22 cellular contexts compared by ENCODE assay signal in the genomic region with DNA sequence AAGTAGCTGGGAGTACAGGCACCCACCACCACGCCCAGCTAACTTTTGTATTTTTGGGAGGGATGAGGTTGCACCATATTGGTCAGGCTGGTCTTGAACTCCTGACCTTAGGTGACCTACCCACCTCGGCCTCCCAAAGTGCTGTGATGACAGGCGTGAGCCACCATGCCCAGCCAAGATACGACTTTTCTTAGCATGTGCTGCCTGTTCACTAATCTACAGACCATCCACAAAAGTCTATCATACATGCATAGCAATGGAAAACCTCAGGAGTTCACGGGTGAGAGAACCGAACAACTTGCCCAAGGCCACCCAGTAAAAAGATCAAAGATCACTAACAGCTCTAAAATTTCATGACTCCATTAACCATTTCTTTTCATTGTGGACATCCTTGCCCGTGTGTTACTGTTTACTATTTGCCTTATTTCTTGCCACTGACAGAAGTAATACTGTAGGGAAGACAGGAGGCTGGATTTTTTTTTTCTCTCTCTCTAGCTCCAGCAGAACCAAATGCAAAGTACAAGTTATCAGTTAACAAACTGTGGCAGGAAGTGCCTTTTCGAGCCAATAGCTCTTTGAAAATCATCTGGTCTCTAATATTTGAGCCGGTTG.
DNase-seq lines count a peak whose midpoint lies in the region; ATAC-seq and TF ChIP-seq lines count a peak whose summit lies in the region.
"Had no signal": no experiment of that assay in that cellular context is flagged by ENCODE, and none has a peak within 500 bp of the region (broad histone marks: within the 10 kb centered on the region; RNA-seq: fewer than 3 reads in every experiment).

No MANE protein-coding gene starts in this region.

- no peak overlapping the region for H2AFZ ChIP-seq in mammary epithelial cell (ENCODE audit: low read depth, low read length)

- peaks cover 87% of the 10 kb centered on the region for H3K4me1 ChIP-seq in CD8-positive, alpha-beta memory T cell (ENCODE audit: insufficient read depth, low read length)
- no peaks in the 10 kb centered on the region; the same call in 1 of the 2 replicates for H3K4me1 ChIP-seq in BE2C
- peaks cover 12% of the 10 kb centered on the region for H3K4me1 ChIP-seq in mammary epithelial cell (ENCODE audit: insufficient read depth, low read length)

- H3K27ac Mint-ChIP-seq in activated T-cell treated with anti-CD3 and anti-CD28 coated beads, Interleukin-2, amount 50 U/mL, for 72 hours, result peak overlapping the region; percentile 39
- peak overlapping the region; percentile 86 to 99 (median 94) for H3K27ac Mint-ChIP-seq in CD8-positive, alpha-beta memory T cell
- H3K27ac Mint-ChIP-seq in activated T-helper 17 cell treated with anti-CD3 and anti-CD28 coated beads, Interleukin-2, amount 50 U/mL, for 72 hours, result peak overlapping the region; percentile 98
- H3K27ac Mint-ChIP-seq in immature natural killer cell, result peak overlapping the region; percentile 76 to 98 (median 90)
- H3K27ac Mint-ChIP-seq: brain had no signal

- no peaks in the 10 kb centered on the region for H4K20me1 ChIP-seq in mammary epithelial cell (ENCODE audit: insufficient read depth, low read length)

- no peaks in the 10 kb centered on the region for H3K36me3 ChIP-seq in CD8-positive, alpha-beta memory T cell (ENCODE audit: insufficient read depth, low read length)
- H3K36me3 ChIP-seq in BE2C (no peaks in the 10 kb centered on the region), mammary epithelial cell (ENCODE audit: insufficient read depth, low read length) (no peaks in the 10 kb centered on the region)

- no peaks in the 10 kb centered on the region for H3K27me3 ChIP-seq in CD8-positive, alpha-beta memory T cell (ENCODE audit: insufficient read depth, low read length, poor library complexity, severe bottlenecking)
- H3K27me3 ChIP-seq in BE2C (no peaks in the 10 kb centered on the region), mammary epithelial cell (ENCODE audit: insufficient read depth, low read length) (no peaks in the 10 kb centered on the region)
- H3K27me3 ChIP-seq: esophagus squamous epithelium, gastrocnemius medialis, sigmoid colon had no signal

- peaks cover 94% of the 10 kb centered on the region for H3K4me1 Mint-ChIP-seq in activated T-cell treated with anti-CD3 and anti-CD28 coated beads, Interleukin-2, amount 50 U/mL, for 72 hours (ENCODE audit: low read depth)
- H3K4me1 Mint-ChIP-seq in CD8-positive, alpha-beta memory T cell, result peaks cover 81 to 97% (median 93%) of the 10 kb centered on the region in 3 donors
- H3K4me1 Mint-ChIP-seq in activated T-helper 17 cell treated with anti-CD3 and anti-CD28 coated beads, Interleukin-2, amount 50 U/mL, for 72 hours, result peaks cover 67% of the 10 kb centered on the region
- H3K4me1 Mint-ChIP-seq in immature natural killer cell, result peaks cover 80 to 90% of the 10 kb centered on the region in 2 donors

- H3K4me3 Mint-ChIP-seq in activated T-cell treated with anti-CD3 and anti-CD28 coated beads, Interleukin-2, amount 50 U/mL, for 72 hours, result peak overlapping the region; percentile 44 to 45
- H3K4me3 Mint-ChIP-seq in CD8-positive, alpha-beta memory T cell, result peak overlapping the region; percentile 81 to 98 (median 91)
- H3K4me3 Mint-ChIP-seq in activated T-helper 17 cell treated with anti-CD3 and anti-CD28 coated beads, Interleukin-2, amount 50 U/mL, for 72 hours, result peak overlapping the region; percentile 85
- H3K4me3 Mint-ChIP-seq in immature natural killer cell, result peak overlapping the region; percentile 29 to 84 (median 50)
- H3K4me3 Mint-ChIP-seq: brain, neural crest cell had no signal

- no peak for ATAC-seq in activated T-cell treated with anti-CD3 and anti-CD28 coated beads, Interleukin-2, amount 50 U/mL, for 72 hours (replicated peaks in 1 of 2)
- ATAC-seq in activated T-helper 17 cell treated with anti-CD3 and anti-CD28 coated beads, Interleukin-2, amount 50 U/mL, for 72 hours (replicated peaks), result no peak
- ATAC-seq: gastrocnemius medialis, left ventricle myocardium superior had no signal

- dilution Hi-C loops in mammary epithelial cell (cut with HindIII; ENCODE audit: low sequenced_read_pairs), result no loop called here

- H3K9ac ChIP-seq in mammary epithelial cell (ENCODE audit: insufficient read depth, low read length), result no peak overlapping the region

- peak overlapping the region; percentile 29 for H3K27ac ChIP-seq in CD8-positive, alpha-beta memory T cell (ENCODE audit: low read depth, low read length)
- no peak overlapping the region for H3K27ac ChIP-seq in mammary epithelial cell (ENCODE audit: insufficient read depth, low read depth, low read length)
- H3K27ac ChIP-seq: esophagus squamous epithelium, gastrocnemius medialis, sigmoid colon, SK-N-MC had no signal

- in situ Hi-C loops in mammary epithelial cell (cut with MboI; ENCODE audit: low sequenced_read_pairs in 2 of 2), result no loop called here

- no TSS peak for BruUV-seq in mammary epithelial cell (replicated peaks; lab: Mats Ljungman, UMichigan)

- peak overlapping the region; percentile 62 for H3K4me3 ChIP-seq in CD8-positive, alpha-beta memory T cell (ENCODE audit: low read length)
- H3K4me3 ChIP-seq in BE2C (ENCODE audit: low read depth, low read length) (no peak overlapping the region), mammary epithelial cell (replicated peaks in 1 of 3; ENCODE audit: insufficient read depth in 1 of 3, low read depth in 2 of 3, low read length in 3 of 3) (no peak overlapping the region)
- H3K4me3 ChIP-seq: esophagus squamous epithelium, gastrocnemius medialis, sigmoid colon, SK-N-MC had no signal

- POLR2A ChIA-PET in CD8-positive, alpha-beta memory T cell (lab: Charles Lee), result interaction anchor here (0.5 to 1.2 kb wide), 5 partner anchors 13 to 406 kb away, joined by 3 to 6 read pairs (median 3); no protein-coding TSS in a partner anchor

- no peaks in the 10 kb centered on the region for H3K27me3 Mint-ChIP-seq in activated T-cell treated with anti-CD3 and anti-CD28 coated beads, Interleukin-2, amount 50 U/mL, for 72 hours (ENCODE audit: low read depth)
- no peaks in the 10 kb centered on the region for H3K27me3 Mint-ChIP-seq in CD8-positive, alpha-beta memory T cell
- H3K27me3 Mint-ChIP-seq in activated T-helper 17 cell treated with anti-CD3 and anti-CD28 coated beads, Interleukin-2, amount 50 U/mL, for 72 hours, result no peaks in the 10 kb centered on the region
- H3K27me3 Mint-ChIP-seq in immature natural killer cell (ENCODE audit: low read depth in 3 of 3), result peaks cover 0 to 1% (median 0%) of the 10 kb centered on the region in 3 donors
- H3K27me3 Mint-ChIP-seq: brain had no signal

- 94% methylated on average over 9 of the region's 9 CpGs for WGBS in mammary epithelial cell (ENCODE audit: low coverage, missing lambda C conversion rate)

- CTCF ChIA-PET in CD8-positive, alpha-beta memory T cell (lab: Charles Lee), result interaction anchor here (1.1 to 1.8 kb wide), 5 partner anchors 20 to 48 kb away, joined by 3 to 8 read pairs (median 6); no protein-coding TSS in a partner anchor
- CTCF ChIA-PET in mammary epithelial cell (lab: Charles Lee; ENCODE audit: low non-redundant PET), result no interaction called here

- peaks cover 4% of the 10 kb centered on the region for H3K79me2 ChIP-seq in mammary epithelial cell (ENCODE audit: insufficient read depth, low read length)

- no peak for DNase-seq in activated T-cell treated with anti-CD3 and anti-CD28 coated beads, Interleukin-2, amount 50 U/mL, for 72 hours
- DNase-seq in activated T-cell treated with anti-CD3 and anti-CD28 coated beads for 4 hours (no peak), immature natural killer cell (no peak), BE2C (no peak), mammary epithelial cell (no peak), DMS53 (lab: John Stamatoyannopoulos, UW) (no peak)
- DNase-seq in CD8-positive, alpha-beta memory T cell, result peak in 1 of 5 donors; percentile 35
- DNase-seq: activated CD4-positive, CD25-positive, alpha-beta regulatory T cell; COR-L47; esophagus squamous epithelium; gastrocnemius medialis; hypothalamus; left ventricle myocardium superior; midbrain; NCI-H524; posterior cingulate gyrus; RPMI8226; sigmoid colon had no signal

- no peak overlapping the region for H3K4me2 ChIP-seq in mammary epithelial cell (ENCODE audit: insufficient read depth, low read depth, low read length)

- peaks cover 1 to 8% of the 10 kb centered on the region in 2 donors for H3K9me3 Mint-ChIP-seq in activated T-cell treated with anti-CD3 and anti-CD28 coated beads, Interleukin-2, amount 50 U/mL, for 72 hours
- peaks cover 0 to 3% (median 0%) of the 10 kb centered on the region in 5 donors for H3K9me3 Mint-ChIP-seq in CD8-positive, alpha-beta memory T cell
- H3K9me3 Mint-ChIP-seq in activated T-helper 17 cell treated with anti-CD3 and anti-CD28 coated beads, Interleukin-2, amount 50 U/mL, for 72 hours, result peaks cover 7% of the 10 kb centered on the region
- no peaks in the 10 kb centered on the region for H3K9me3 Mint-ChIP-seq in immature natural killer cell

- intact Hi-C loops in mammary epithelial cell (cut with micrococcal nuclease), result no loop called here

- H3K36me3 Mint-ChIP-seq in activated T-cell treated with anti-CD3 and anti-CD28 coated beads, Interleukin-2, amount 50 U/mL, for 72 hours (ENCODE audit: insufficient read depth in 2 of 2), result peaks cover 15 to 21% of the 10 kb centered on the region in 2 donors
- peaks cover 13 to 42% (median 25%) of the 10 kb centered on the region in 3 donors for H3K36me3 Mint-ChIP-seq in CD8-positive, alpha-beta memory T cell
- peaks cover 20% of the 10 kb centered on the region for H3K36me3 Mint-ChIP-seq in activated T-helper 17 cell treated with anti-CD3 and anti-CD28 coated beads, Interleukin-2, amount 50 U/mL, for 72 hours (ENCODE audit: low read depth)
- peaks cover 16 to 21% (median 18%) of the 10 kb centered on the region in 3 donors for H3K36me3 Mint-ChIP-seq in immature natural killer cell

- no peaks in the 10 kb centered on the region for H3K9me3 ChIP-seq in CD8-positive, alpha-beta memory T cell (ENCODE audit: low read length)
- H3K9me3 ChIP-seq in BE2C (no peaks in the 10 kb centered on the region), mammary epithelial cell (replicated peaks; ENCODE audit: insufficient read depth, low read length) (peaks cover 6% of the 10 kb centered on the region)
- H3K9me3 ChIP-seq: gastrocnemius medialis, sigmoid colon had no signal

- TF ChIP-seq CTCF in BE2C (IDR thresholded peaks at IDR 0.05; ENCODE audit: low read depth, low read length), result no peak
- no peak for TF ChIP-seq CTCF in mammary epithelial cell (conservative IDR thresholded peaks at IDR 0.05 in 1 of 2, IDR thresholded peaks at IDR 0.05 in 1 of 2; ENCODE audit: extremely low read depth in 1 of 2, insufficient read depth in 1 of 2, low read depth in 1 of 2, low read length in 2 of 2)

Comparison
In these comparisons a context has a peak if more than half of its experiments do, and no peak if none do; other contexts are left out.
1. H3K27ac Mint-ChIP-seq: peak in every context shown above with its lines; median percentile 98 in activated T-helper 17 cell treated with anti-CD3 and anti-CD28 coated beads, Interleukin-2, amount 50 U/mL, for 72 hours; 94 in CD8-positive, alpha-beta memory T cell; 90 in immature natural killer cell; 39 in activated T-cell treated with anti-CD3 and anti-CD28 coated beads, Interleukin-2, amount 50 U/mL, for 72 hours.